In the genomic region with DNA sequence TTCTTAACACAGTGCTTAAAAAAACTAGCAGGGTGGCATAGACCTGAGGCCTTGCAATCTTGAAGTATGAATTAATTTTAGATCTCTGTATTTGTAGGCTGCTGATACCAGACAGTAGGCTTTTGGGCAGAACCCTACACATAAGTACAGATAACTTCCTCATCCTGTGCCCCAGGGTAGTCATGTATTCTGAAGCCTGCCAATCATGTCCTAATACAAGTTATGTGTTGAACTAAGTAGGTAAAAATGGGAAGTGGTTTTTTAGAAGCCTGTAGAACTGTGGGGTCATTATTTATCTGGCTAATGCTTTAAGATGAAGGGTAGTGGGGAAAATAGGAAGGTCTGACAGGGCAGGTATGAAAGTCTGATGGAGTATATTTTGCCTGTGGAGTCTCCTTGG, we compare ENCODE assay signal across 10 cellular contexts. TPM values are rescaled to one million over a fixed set of nuclear protein-coding genes. Genes with fewer than 3 reads are reported as not detected.
DNase-seq lines count a peak whose midpoint lies in the region; ATAC-seq and TF ChIP-seq lines count a peak whose summit lies in the region.
"Had no signal": no experiment of that assay in that cellular context is flagged by ENCODE, and none has a peak within 500 bp of the region (broad histone marks: within the 10 kb centered on the region; RNA-seq: fewer than 3 reads in every experiment).

No MANE protein-coding gene starts in this region.

- H3K27ac Mint-ChIP-seq in T-helper 1 cell treated with Interleukin-12 subunit alpha and Interleukin-12 subunit beta and Interleukin-4 antibody, amounts not matched to agents 30 μg/mL and 1 μg/mL, for 36 hours: peak overlapping the region; percentile 61
- H3K27ac Mint-ChIP-seq in natural killer cell: peak overlapping the region; percentile 1 to 56

- ATAC-seq in HG02885 (IDR thresholded peaks at IDR 0.05; ENCODE audit: poor library complexity, unreplicated experiment): peak; percentile 66
- peak in 2 of 3 donors; percentile 57 to 82 for ATAC-seq in natural killer cell

- DNase-seq in T-helper 1 cell (no peak), RPMI8226 (peak; percentile 72), natural killer cell (no peak), NK-92 (lab: John Stamatoyannopoulos, UW; ENCODE audit: unreplicated experiment) (no peak), COR-L47 (lab: John Stamatoyannopoulos, UW) (no peak), mesenteric fat pad (ENCODE audit: low spot score) (no peak)
- DNase-seq: activated CD4-positive, alpha-beta T cell treated with anti-CD3 and anti-CD28 coated beads for 1 hour had no signal

- H3K36me3 Mint-ChIP-seq in T-helper 1 cell treated with Interleukin-12 subunit alpha and Interleukin-12 subunit beta and Interleukin-4 antibody, amounts not matched to agents 30 μg/mL and 1 μg/mL, for 36 hours (ENCODE audit: low read depth): peaks cover 25% of the 10 kb centered on the region
- no peaks in the 10 kb centered on the region for H3K36me3 Mint-ChIP-seq in natural killer cell

- peaks cover 55% of the 10 kb centered on the region for H3K4me1 Mint-ChIP-seq in T-helper 1 cell treated with Interleukin-12 subunit alpha and Interleukin-12 subunit beta and Interleukin-4 antibody, amounts not matched to agents 30 μg/mL and 1 μg/mL, for 36 hours (ENCODE audit: low read depth)
- H3K4me1 Mint-ChIP-seq in natural killer cell: peaks cover 30 to 38% of the 10 kb centered on the region in 2 donors

- TF ChIP-seq CTCF in natural killer cell (IDR thresholded peaks at IDR 0.05): no peak

- peak overlapping the region; percentile 14 for H3K4me3 Mint-ChIP-seq in T-helper 1 cell treated with Interleukin-12 subunit alpha and Interleukin-12 subunit beta and Interleukin-4 antibody, amounts not matched to agents 30 μg/mL and 1 μg/mL, for 36 hours
- no peak overlapping the region for H3K4me3 Mint-ChIP-seq in natural killer cell

- no peaks in the 10 kb centered on the region for H3K27me3 Mint-ChIP-seq in T-helper 1 cell treated with Interleukin-12 subunit alpha and Interleukin-12 subunit beta and Interleukin-4 antibody, amounts not matched to agents 30 μg/mL and 1 μg/mL, for 36 hours (ENCODE audit: low read depth)
- H3K27me3 Mint-ChIP-seq in natural killer cell (ENCODE audit: low read depth in 2 of 2): no peaks in the 10 kb centered on the region

- intact Hi-C loops in natural killer cell (cut with micrococcal nuclease): no loop called here

- H3K9me3 Mint-ChIP-seq in T-helper 1 cell treated with Interleukin-12 subunit alpha and Interleukin-12 subunit beta and Interleukin-4 antibody, amounts not matched to agents 30 μg/mL and 1 μg/mL, for 36 hours: peaks cover 3% of the 10 kb centered on the region
- no peaks in the 10 kb centered on the region for H3K9me3 Mint-ChIP-seq in natural killer cell

RNA-seq across cellular contexts. Expression of a gene that starts 9.3 kb away (rescaled TPM):
- total RNA-seq in natural killer cell: 1 to 10 TPM in 2 of 3 donors, under 1 TPM in 1; 0.34 to 1.2 (median 1.1) TPM
- 2.6 TPM for total RNA-seq in mesenteric fat pad
- total RNA-seq: glomerular endothelial cell had no signal
